Comparison of ENCODE assay signal across 8 cellular contexts in genomic region chr14:74459289-74459946, GRCh38. TPM values are rescaled to one million over a fixed set of nuclear protein-coding genes. Genes with fewer than 3 reads are reported as not detected.
DNase-seq lines count a peak whose midpoint lies in the region; ATAC-seq and TF ChIP-seq lines count a peak whose summit lies in the region.

No MANE protein-coding gene starts in this region.

- no peaks in the 10 kb centered on the region for H3K79me2 ChIP-seq in OCI-LY3 (ENCODE audit: low read length)

- DNase-seq in ACHN, result peak; percentile 57
- peak; percentile 79 for DNase-seq in adipocyte (ENCODE audit: low read depth)
- peak; percentile 39 for DNase-seq in iPS DF 6.9 (ENCODE audit: low read depth, low spot score)
- peak in 1 of 2 donors; percentile 62 for DNase-seq in stimulated activated effector memory CD8-positive, alpha-beta T cell treated with anti-CD3 and anti-CD28 coated beads, Interleukin-12 subunit alpha, Interleukin-12 subunit beta, amount 100 ng/mL, for 72 hours (ENCODE audit: low spot score in 2 of 2)
- no peak for DNase-seq in cerebellum (ENCODE audit: low spot score)
- no peak for DNase-seq in NCI-H128 (lab: John Stamatoyannopoulos, UW; ENCODE audit: unreplicated experiment)

- H3K9ac ChIP-seq in OCI-LY3 (ENCODE audit: low read length) (no peak overlapping the region), adipocyte (ENCODE audit: low read length) (no peak overlapping the region)

- H3K27me3 ChIP-seq in OCI-LY3 (ENCODE audit: low read depth, low read length), result peaks cover 12% of the 10 kb centered on the region; the same call in 1 of the 2 replicates
- peaks cover 25% of the 10 kb centered on the region for H3K27me3 ChIP-seq in adipocyte (replicated peaks; ENCODE audit: control insufficient read depth, insufficient read depth, low read length)
- H3K27me3 ChIP-seq in iPS DF 6.9 (ENCODE audit: control insufficient read depth, insufficient read depth, low read length), result no peaks in the 10 kb centered on the region

- ATAC-seq in GM19351 (IDR thresholded peaks at IDR 0.05; ENCODE audit: unreplicated experiment), result peak; percentile 70
- ATAC-seq in stimulated activated effector memory CD8-positive, alpha-beta T cell treated with anti-CD3 and anti-CD28 coated beads, Interleukin-12 subunit alpha, Interleukin-12 subunit beta, amount 100 ng/mL, for 72 hours, result peak; percentile 82

- H3K27ac ChIP-seq in OCI-LY3 (ENCODE audit: low read length) (no peak overlapping the region), iPS DF 6.9 (ENCODE audit: low read length) (no peak overlapping the region)

- peak overlapping the region; percentile 44 for H3K27ac Mint-ChIP-seq in stimulated activated effector memory CD8-positive, alpha-beta T cell treated with anti-CD3 and anti-CD28 coated beads, Interleukin-12 subunit alpha, Interleukin-12 subunit beta, amount 100 ng/mL, for 72 hours

- H3K4me2 ChIP-seq in OCI-LY3 (ENCODE audit: low read length), result peak overlapping the region; percentile 28; the same call in 1 of the 2 replicates

- H3K4me3 ChIP-seq in OCI-LY3 (ENCODE audit: low read length) (no peak overlapping the region), adipocyte (ENCODE audit: low read length) (no peak overlapping the region), iPS DF 6.9 (ENCODE audit: low read length) (no peak overlapping the region)

- H3K9me3 ChIP-seq in OCI-LY3 (ENCODE audit: insufficient read depth, low read length) (no peaks in the 10 kb centered on the region), adipocyte (ENCODE audit: control insufficient read depth, low read length) (no peaks in the 10 kb centered on the region), iPS DF 6.9 (ENCODE audit: control insufficient read depth, insufficient read depth, low read length) (no peaks in the 10 kb centered on the region)

- H3K4me1 ChIP-seq in OCI-LY3 (ENCODE audit: low read length) (peaks cover 5% of the 10 kb centered on the region; the same call in 1 of the 2 replicates), adipocyte (ENCODE audit: control insufficient read depth, insufficient read depth, low read length) (peaks cover 5% of the 10 kb centered on the region), iPS DF 6.9 (ENCODE audit: control insufficient read depth, insufficient read depth, low read length) (0 out of 2 replicates have a peak, but pooled peaks cover 2% of the 10 kb centered on the region)

- no peaks in the 10 kb centered on the region for H3K36me3 ChIP-seq in OCI-LY3 (replicated peaks; ENCODE audit: low read depth, low read length)
- H3K36me3 ChIP-seq in adipocyte (ENCODE audit: control insufficient read depth, insufficient read depth, low read length, severe bottlenecking), result no peaks in the 10 kb centered on the region
- H3K36me3 ChIP-seq in iPS DF 6.9 (ENCODE audit: control insufficient read depth, insufficient read depth, low read length), result no peaks in the 10 kb centered on the region

- no peak overlapping the region for H3K4me3 Mint-ChIP-seq in stimulated activated effector memory CD8-positive, alpha-beta T cell treated with anti-CD3 and anti-CD28 coated beads, Interleukin-12 subunit alpha, Interleukin-12 subunit beta, amount 100 ng/mL, for 72 hours

- H4K20me1 ChIP-seq in OCI-LY3 (ENCODE audit: insufficient read depth, low read length), result no peaks in the 10 kb centered on the region

- H3K9me3 Mint-ChIP-seq in stimulated activated effector memory CD8-positive, alpha-beta T cell treated with anti-CD3 and anti-CD28 coated beads, Interleukin-12 subunit alpha, Interleukin-12 subunit beta, amount 100 ng/mL, for 72 hours, result no peaks in the 10 kb centered on the region

- no CpG with 5 or more reads among the region's 10 CpGs for WGBS in iPS DF 6.9 (ENCODE audit: insufficient coverage, insufficient read length)

- peak overlapping the region; percentile 52; the same call in 1 of the 2 replicates for H2AFZ ChIP-seq in OCI-LY3 (ENCODE audit: low read depth, low read length)

- peak; percentile 58 for TF ChIP-seq CTCF in OCI-LY3 (IDR thresholded peaks at IDR 0.05; ENCODE audit: low read depth, low read length)

- H3K36me3 Mint-ChIP-seq in stimulated activated effector memory CD8-positive, alpha-beta T cell treated with anti-CD3 and anti-CD28 coated beads, Interleukin-12 subunit alpha, Interleukin-12 subunit beta, amount 100 ng/mL, for 72 hours, result no peaks in the 10 kb centered on the region

- H3K4me1 Mint-ChIP-seq in stimulated activated effector memory CD8-positive, alpha-beta T cell treated with anti-CD3 and anti-CD28 coated beads, Interleukin-12 subunit alpha, Interleukin-12 subunit beta, amount 100 ng/mL, for 72 hours, result no peaks in the 10 kb centered on the region

- in situ Hi-C loops in ACHN (cut with HindIII; ENCODE audit: low pct_ligation_motif_present, low pct_unique_long_range_greater_than_20kb, low sequenced_read_pairs), result no loop called here

RNA-seq across cellular contexts. Expression of gene SYNDIG1L, which starts 33.4 kb away (rescaled TPM):
- 0.73 TPM for total RNA-seq in cerebellum

RNA-seq across cellular contexts. Expression of gene NPC2, which starts 33.7 kb away (rescaled TPM):
- 23.4 TPM for total RNA-seq in cerebellum

RNA-seq across cellular contexts. Expression of gene ISCA2, which starts 34.1 kb away (rescaled TPM):
- total RNA-seq in cerebellum, result 13.9 TPM

Comparison
In these comparisons a context has a peak if more than half of its experiments do, and no peak if none do; other contexts are left out.
1. DNase-seq: peak in ACHN (single experiment), adipocyte (single experiment) and iPS DF 6.9 (single experiment); none in cerebellum (single experiment) and NCI-H128 (single experiment).